In the genomic region with DNA sequence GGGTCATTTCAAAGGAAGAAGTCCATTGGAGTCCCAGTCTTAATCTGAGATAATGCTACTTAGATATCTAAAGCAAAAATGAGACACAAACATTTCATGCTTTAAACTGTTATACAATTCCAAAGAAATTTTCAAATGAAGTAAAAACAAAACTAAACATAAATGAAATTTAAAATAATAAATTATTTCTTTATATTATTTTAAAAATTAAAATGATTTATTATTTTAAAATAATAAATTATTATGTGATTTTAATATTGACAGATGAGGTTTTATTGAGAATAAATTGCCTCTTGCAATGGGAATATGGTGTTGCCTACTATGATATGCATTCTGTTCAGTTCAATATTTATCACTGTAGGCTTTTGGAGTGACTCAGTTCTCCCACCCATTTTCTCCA, we compare ENCODE assay signal across 23 cellular contexts.
A peak's percentile ranks its signal among the peaks of the same experiment; 100 is the strongest.
DNase-seq lines count a peak whose midpoint lies in the region; ATAC-seq, FAIRE-seq and TF ChIP-seq lines count a peak whose summit lies in the region.
"Had no signal": no experiment of that assay in that cellular context is flagged by ENCODE, and none has a peak within 500 bp of the region (broad histone marks: within the 10 kb centered on the region; RNA-seq: fewer than 3 reads in every experiment).

No MANE protein-coding gene starts in this region.

- peaks cover 50% of the 10 kb centered on the region for H3K4me1 Mint-ChIP-seq in WTC11

- H3K36me3 ChIP-seq in OCI-LY1 (ENCODE audit: insufficient read depth, low read length) (no peaks in the 10 kb centered on the region; the same call in 1 of the 2 replicates), pancreas (no peaks in the 10 kb centered on the region), left lung (no peaks in the 10 kb centered on the region)
- H3K36me3 ChIP-seq: BLaER1 had no signal

- H2AFZ ChIP-seq in OCI-LY1 (ENCODE audit: low read length) = no peak overlapping the region

- H3K9ac ChIP-seq in OCI-LY1 (ENCODE audit: low read length) = no peak overlapping the region
- H3K9ac ChIP-seq: BLaER1 had no signal

- H3K36me3 Mint-ChIP-seq in WTC11 = no peaks in the 10 kb centered on the region
- H3K36me3 Mint-ChIP-seq: CD14-positive monocyte; CD8-positive, alpha-beta T cell; IgD-negative memory B cell had no signal

- H3K9me3 Mint-ChIP-seq in WTC11 = no peaks in the 10 kb centered on the region
- H3K9me3 Mint-ChIP-seq: CD14-positive monocyte; CD8-positive, alpha-beta T cell; HFFc6; IgD-negative memory B cell had no signal

- H3K27ac Mint-ChIP-seq in WTC11 = no peak overlapping the region
- H3K27ac Mint-ChIP-seq: CD14-positive monocyte; CD8-positive, alpha-beta T cell; HFFc6; IgD-negative memory B cell had no signal

- TF ChIP-seq CTCF in OCI-LY1 (IDR thresholded peaks at IDR 0.05; ENCODE audit: low read length) = no peak
- no peak for TF ChIP-seq CTCF in WTC11 (IDR thresholded peaks at IDR 0.05)
- TF ChIP-seq CTCF in pancreas (IDR thresholded peaks at IDR 0.05) = no peak
- no peak for TF ChIP-seq CTCF in left lung (IDR thresholded peaks at IDR 0.05)

- H3K4me3 ChIP-seq in OCI-LY1 (ENCODE audit: low read depth, low read length, poor library complexity, severe bottlenecking) = no peak overlapping the region
- H3K4me3 ChIP-seq in pancreas = no peak overlapping the region
- H3K4me3 ChIP-seq in left lung = no peak overlapping the region
- H3K4me3 ChIP-seq: BLaER1 had no signal

- H3K9me3 ChIP-seq in OCI-LY1 (ENCODE audit: low read length) (no peaks in the 10 kb centered on the region), pancreas (no peaks in the 10 kb centered on the region), left lung (no peaks in the 10 kb centered on the region)
- H3K9me3 ChIP-seq: BLaER1 had no signal

- 0 out of 2 replicates have a peak, but pooled peaks cover 4% of the 10 kb centered on the region for H3F3A ChIP-seq in OCI-LY1 (ENCODE audit: insufficient read depth, low read length)

- POLR2A ChIA-PET in WTC11 (lab: Charles Lee) = no interaction called here

- H3K4me3 Mint-ChIP-seq in WTC11 = no peak overlapping the region
- H3K4me3 Mint-ChIP-seq: CD14-positive monocyte; CD8-positive, alpha-beta T cell; HFFc6; IgD-negative memory B cell had no signal

- H3K79me2 ChIP-seq in OCI-LY1 (ENCODE audit: insufficient read depth, low read length) = no peaks in the 10 kb centered on the region

- peak; percentile 91 for FAIRE-seq in A204.1 (lab: Jason Lieb, UNC)
- FAIRE-seq in pancreas (lab: Jason Lieb, UNC) = peak; percentile 9
- FAIRE-seq: GM12892, GM18507, HepG2 had no signal

- peak overlapping the region; percentile 100 for H3K27ac ChIP-seq in OCI-LY1 (ENCODE audit: low read depth, low read length, poor library complexity, severe bottlenecking)
- H3K27ac ChIP-seq in pancreas = no peak overlapping the region
- no peak overlapping the region for H3K27ac ChIP-seq in left lung
- H3K27ac ChIP-seq: 22Rv1, BLaER1 had no signal

- CTCF ChIA-PET in WTC11 (lab: Charles Lee) = interaction anchor here (1.0 to 1.7 kb wide), 2 partner anchors 89 to 104 kb away, joined by 3 to 5 read pairs; no protein-coding TSS in a partner anchor

- DNase-seq in WTC11 (ENCODE audit: low spot score) (no peak), pancreas (no peak), DMS79 treated with DMSO at 0.1 percent for 48 hours (lab: John Stamatoyannopoulos, UW) (no peak), HPDE6-E6E7 (ENCODE audit: extremely low spot score) (no peak), left lung (no peak)
- DNase-seq: Calu3; CD8-positive, alpha-beta T cell; DND-41; GDM1; GOT3; H7; HFFc6; KBM-7 had no signal

- no peaks in the 10 kb centered on the region for H3K27me3 ChIP-seq in OCI-LY1 (ENCODE audit: insufficient read depth, low read length)
- H3K27me3 ChIP-seq in pancreas = no peaks in the 10 kb centered on the region
- H3K27me3 ChIP-seq in left lung = peaks cover 0 to 2% of the 10 kb centered on the region in 2 donors
- H3K27me3 ChIP-seq: BLaER1 had no signal

- no peaks in the 10 kb centered on the region for H3K27me3 Mint-ChIP-seq in WTC11 (ENCODE audit: low read depth)
- H3K27me3 Mint-ChIP-seq: IgD-negative memory B cell had no signal

- no peaks in the 10 kb centered on the region for H3K9me2 ChIP-seq in OCI-LY1 (ENCODE audit: low read depth, low read length)

- no peak overlapping the region for H3K4me2 ChIP-seq in OCI-LY1 (ENCODE audit: low read length)

- ATAC-seq in WTC11 = no peak
- ATAC-seq in pancreas = no peak
- ATAC-seq in left lung = no peak
- ATAC-seq: CD8-positive, alpha-beta T cell; HCT116; HepG2 had no signal

- intact Hi-C loops in pancreas (cut with DNase I) = loop anchor here in 1 of 3 donors (10.0 kb wide), 1 partner anchor 416 kb away; no protein-coding TSS in a partner anchor
- intact Hi-C loops in left lung (cut with DNase I) = loop anchor here in 1 of 2 donors (10.0 kb wide), 2 partner anchors 96 to 446 kb away; a partner anchor contains a TSS

- peaks cover 82% of the 10 kb centered on the region for H3K4me1 ChIP-seq in OCI-LY1 (ENCODE audit: insufficient read depth, low read length, severe bottlenecking)
- no peaks in the 10 kb centered on the region for H3K4me1 ChIP-seq in pancreas
- H3K4me1 ChIP-seq in left lung = no peaks in the 10 kb centered on the region

- no peaks in the 10 kb centered on the region for H4K20me1 ChIP-seq in OCI-LY1 (ENCODE audit: insufficient read depth, low read length)
- H4K20me1 ChIP-seq: BLaER1 had no signal

TF ChIP-seq in WTC11, 78 proteins besides CTCF, POLR2A, EP300 and RAD21:
- TF ChIP-seq ZNF219 (CRISPR knock-in tag; IDR thresholded peaks at IDR 0.05; ENCODE audit: borderline replicate concordance) (no peak), HMGA2 (CRISPR knock-in tag; IDR thresholded peaks at IDR 0.05) (peak; percentile 96)
